Comparison of ENCODE assay signal across 8 cellular contexts in genomic region chr17:5418858-5419355, GRCh38.
DNase-seq lines count a peak whose midpoint lies in the region; ATAC-seq lines count a peak whose summit lies in the region.

No MANE protein-coding gene starts in this region.

- no CpG with 5 or more reads among the region's 26 CpGs for WGBS in iPS DF 6.9 (ENCODE audit: insufficient coverage, insufficient read length)

- peak overlapping the region; percentile 100 for H3K4me3 Mint-ChIP-seq in activated naive CD8-positive, alpha-beta T cell treated with anti-CD3 and anti-CD28 coated beads, Interleukin-2, amount 50 U/mL, for 24 hours

- DNase-seq in NCI-H510A treated with DMSO at 0.1 percent for 48 hours (lab: John Stamatoyannopoulos, UW) (peak; percentile 46), NCI-H510A (lab: John Stamatoyannopoulos, UW) (no peak), RKO (ENCODE audit: low spot score) (peak; percentile 66), iPS DF 6.9 (ENCODE audit: low read depth, low spot score) (no peak), NCI-H1930 (lab: John Stamatoyannopoulos, UW) (no peak)
- peak; percentile 64 for DNase-seq in activated naive CD8-positive, alpha-beta T cell treated with anti-CD3 and anti-CD28 coated beads, Interleukin-2, amount 50 U/mL, for 24 hours
- peak; percentile 45 for DNase-seq in stimulated activated CD4-positive, alpha-beta T cell treated with anti-CD3 and anti-CD28 coated beads, Interleukin-12 subunit alpha, Interleukin-12 subunit beta, amount 100 ng/mL, for 4 hours

- H3K4me3 ChIP-seq in iPS DF 6.9 (ENCODE audit: low read length), result peak overlapping the region; percentile 68

- H3K27me3 ChIP-seq in iPS DF 6.9 (ENCODE audit: control insufficient read depth, insufficient read depth, low read length), result no peaks in the 10 kb centered on the region

- H3K4me1 ChIP-seq in iPS DF 6.9 (ENCODE audit: control insufficient read depth, insufficient read depth, low read length), result no peaks in the 10 kb centered on the region

- peaks cover 48% of the 10 kb centered on the region for H3K36me3 Mint-ChIP-seq in activated naive CD8-positive, alpha-beta T cell treated with anti-CD3 and anti-CD28 coated beads, Interleukin-2, amount 50 U/mL, for 24 hours (ENCODE audit: low read depth)

- H3K36me3 ChIP-seq in iPS DF 6.9 (ENCODE audit: control insufficient read depth, insufficient read depth, low read length), result peaks cover 9% of the 10 kb centered on the region; the same call in 1 of the 2 replicates

- H3K27ac ChIP-seq in iPS DF 6.9 (ENCODE audit: low read length), result no peak overlapping the region

- H3K27ac Mint-ChIP-seq in activated naive CD8-positive, alpha-beta T cell treated with anti-CD3 and anti-CD28 coated beads, Interleukin-2, amount 50 U/mL, for 24 hours, result peak overlapping the region; percentile 100

- H3K9me3 ChIP-seq in iPS DF 6.9 (ENCODE audit: control insufficient read depth, insufficient read depth, low read length), result no peaks in the 10 kb centered on the region

- no peaks in the 10 kb centered on the region for H3K9me3 Mint-ChIP-seq in activated naive CD8-positive, alpha-beta T cell treated with anti-CD3 and anti-CD28 coated beads, Interleukin-2, amount 50 U/mL, for 24 hours

- peak; percentile 40 for ATAC-seq in HG03159 (IDR thresholded peaks at IDR 0.05; ENCODE audit: unreplicated experiment)
- ATAC-seq in activated naive CD8-positive, alpha-beta T cell treated with anti-CD3 and anti-CD28 coated beads, Interleukin-2, amount 50 U/mL, for 24 hours, result peak; percentile 44

- H3K27me3 Mint-ChIP-seq in activated naive CD8-positive, alpha-beta T cell treated with anti-CD3 and anti-CD28 coated beads, Interleukin-2, amount 50 U/mL, for 24 hours, result peaks cover 5% of the 10 kb centered on the region

- H3K4me1 Mint-ChIP-seq in activated naive CD8-positive, alpha-beta T cell treated with anti-CD3 and anti-CD28 coated beads, Interleukin-2, amount 50 U/mL, for 24 hours, result peaks cover 76% of the 10 kb centered on the region

Comparison
In these comparisons a context has a peak if more than half of its experiments do, and no peak if none do; other contexts are left out.
1. DNase-seq: peak in NCI-H510A treated with DMSO at 0.1 percent for 48 hours (single experiment), RKO (single experiment), activated naive CD8-positive, alpha-beta T cell treated with anti-CD3 and anti-CD28 coated beads, Interleukin-2, amount 50 U/mL, for 24 hours (single experiment) and stimulated activated CD4-positive, alpha-beta T cell treated with anti-CD3 and anti-CD28 coated beads, Interleukin-12 subunit alpha, Interleukin-12 subunit beta, amount 100 ng/mL, for 4 hours (single experiment); none in NCI-H510A (single experiment), iPS DF 6.9 (single experiment) and NCI-H1930 (0 of 2).